ENCODE assay signal across 8 cellular contexts in the genomic region with DNA sequence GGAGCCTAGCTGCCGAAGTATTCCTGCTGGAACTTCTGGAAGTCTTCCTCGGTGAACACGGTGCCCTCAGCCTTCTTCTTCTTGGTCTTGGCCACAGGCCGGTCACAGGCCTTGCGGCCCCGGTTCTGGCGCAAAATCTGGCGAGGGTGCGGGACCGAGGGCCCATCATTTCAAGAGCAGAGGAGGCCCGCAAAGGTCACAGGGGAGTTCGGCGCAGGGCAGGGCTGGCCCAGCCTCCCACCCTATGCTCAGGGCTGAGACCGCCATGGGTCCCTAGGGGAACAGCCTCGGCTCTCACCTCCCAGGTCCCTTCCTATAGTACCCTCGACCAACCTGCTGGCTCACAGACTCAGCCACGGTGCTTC. TPM values are rescaled to one million over a fixed set of nuclear protein-coding genes. Genes with fewer than 3 reads are reported as not detected.
DNase-seq lines count a peak whose midpoint lies in the region; ATAC-seq, FAIRE-seq and TF ChIP-seq lines count a peak whose summit lies in the region.

No MANE protein-coding gene starts in this region.

- peaks cover 58% of the 10 kb centered on the region for H3K79me2 ChIP-seq in astrocyte (ENCODE audit: insufficient read depth, low read length)

- TF ChIP-seq EP300 in A549 (IDR thresholded peaks at IDR 0.05) = no peak

- peaks cover 14% of the 10 kb centered on the region for H3K36me3 ChIP-seq in astrocyte (ENCODE audit: insufficient read depth, low read length)

- DNase-seq in A549 (ENCODE audit: low read depth in 1 of 2, low spot score in 1 of 2) (no peak), HFF-Myc (ENCODE audit: extremely low read depth, low read depth) (no peak), astrocyte (ENCODE audit: low read depth) (no peak), AG08396 (ENCODE audit: low spot score) (no peak), NCI-H446 treated with DMSO at 0.1 percent for 48 hours (lab: John Stamatoyannopoulos, UW) (no peak)
- DNase-seq in naive thymus-derived CD8-positive, alpha-beta T cell = no peak

- H3K36me3 Mint-ChIP-seq in astrocyte (ENCODE audit: low read depth, unreplicated experiment) = peaks cover 16% of the 10 kb centered on the region
- H3K36me3 Mint-ChIP-seq in naive thymus-derived CD8-positive, alpha-beta T cell = peaks cover 0 to 42% (median 3%) of the 10 kb centered on the region in 3 donors

- H4K20me1 ChIP-seq in astrocyte (ENCODE audit: insufficient read depth, low read length) = peaks cover 73% of the 10 kb centered on the region

- no peaks in the 10 kb centered on the region for H3K9me3 Mint-ChIP-seq in astrocyte (ENCODE audit: unreplicated experiment)
- H3K9me3 Mint-ChIP-seq in naive thymus-derived CD8-positive, alpha-beta T cell = no peaks in the 10 kb centered on the region

- H3K4me3 ChIP-seq in A549 (no peak overlapping the region), HFF-Myc (replicated peaks; ENCODE audit: low read depth, low read length) (peak overlapping the region; percentile 19; the same call in 1 of the 2 replicates), astrocyte (ENCODE audit: insufficient read depth, low read depth, low read length) (no peak overlapping the region)

- no peak for TF ChIP-seq RAD21 in A549 (conservative IDR thresholded peaks at IDR 0.05 in 1 of 2, IDR thresholded peaks at IDR 0.05 in 1 of 2)

- ATAC-seq in A549 (no peak), HG03175 (IDR thresholded peaks at IDR 0.05; ENCODE audit: unreplicated experiment) (no peak), GM19467 (IDR thresholded peaks at IDR 0.05; ENCODE audit: unreplicated experiment) (no peak)
- ATAC-seq in naive thymus-derived CD8-positive, alpha-beta T cell = no peak

- CTCF ChIA-PET in A549 (lab: Yijun Ruan, JAX) = interaction anchor here (0.7 to 37.2 kb wide), 25 partner anchors 13 to 659 kb away, joined by 3 to 899 read pairs (median 4); a partner anchor contains a TSS

- no peak overlapping the region for H3K27ac ChIP-seq in A549
- no peak overlapping the region for H3K27ac ChIP-seq in astrocyte (ENCODE audit: low read depth, low read length)

- no peaks in the 10 kb centered on the region for H3K9me3 ChIP-seq in A549
- H3K9me3 ChIP-seq in astrocyte (ENCODE audit: insufficient read depth, low read depth, low read length) = no peaks in the 10 kb centered on the region

- H3K4me3 Mint-ChIP-seq in astrocyte (ENCODE audit: unreplicated experiment) = no peak overlapping the region
- H3K4me3 Mint-ChIP-seq in naive thymus-derived CD8-positive, alpha-beta T cell = peak overlapping the region; percentile 52 to 97 (median 74)

- WGBS in A549 (ENCODE audit: missing lambda C conversion rate) = 86% methylated on average over 10 of the region's 17 CpGs

- no peak for TF ChIP-seq POLR2A in A549 (IDR thresholded peaks at IDR 0.05; ENCODE audit: low read length)

- no peak overlapping the region for H3K9ac ChIP-seq in astrocyte (ENCODE audit: low read length)

- POLR2A ChIA-PET in A549 (lab: Yijun Ruan, JAX) = interaction anchor here (0.9 to 3.6 kb wide), 5 partner anchors 10 to 515 kb away, joined by 3 to 34 read pairs (median 6); a partner anchor contains a TSS
- POLR2A ChIA-PET in naive thymus-derived CD8-positive, alpha-beta T cell (lab: Charles Lee) = interaction anchor here (0.7 to 10.6 kb wide), 17 partner anchors 12 to 515 kb away, joined by 3 to 135 read pairs (median 8); a partner anchor contains a TSS

- no peak overlapping the region for H3K27ac Mint-ChIP-seq in astrocyte (ENCODE audit: unreplicated experiment)
- H3K27ac Mint-ChIP-seq in naive thymus-derived CD8-positive, alpha-beta T cell = peak overlapping the region in 7 of 10 donors; percentile 37 to 97 (median 87)

- H3K27me3 Mint-ChIP-seq in astrocyte (ENCODE audit: low read depth, unreplicated experiment) = no peaks in the 10 kb centered on the region
- peaks cover 0 to 1% (median 0%) of the 10 kb centered on the region in 5 donors for H3K27me3 Mint-ChIP-seq in naive thymus-derived CD8-positive, alpha-beta T cell

- peaks cover 29% of the 10 kb centered on the region for H3K4me1 ChIP-seq in A549
- peaks cover 29% of the 10 kb centered on the region for H3K4me1 ChIP-seq in astrocyte (ENCODE audit: insufficient read depth, low read length)

- H3K4me2 ChIP-seq in A549 (peak overlapping the region; percentile 68; the same call in 1 of the 3 replicates), astrocyte (ENCODE audit: low read length) (peak overlapping the region; percentile 66)

- peaks cover 25% of the 10 kb centered on the region for H3K4me1 Mint-ChIP-seq in astrocyte (ENCODE audit: low read depth, unreplicated experiment)
- H3K4me1 Mint-ChIP-seq in naive thymus-derived CD8-positive, alpha-beta T cell = peaks cover 40 to 88% (median 85%) of the 10 kb centered on the region in 4 donors

- FAIRE-seq in A549 (lab: Jason Lieb, UNC) (no peak), astrocyte (lab: Jason Lieb, UNC) (no peak)

- TF ChIP-seq CTCF in A549 (IDR thresholded peaks at IDR 0.05) (no peak), HFF-Myc (IDR thresholded peaks at IDR 0.05; ENCODE audit: low read depth, low read length, missing control alignments) (no peak), astrocyte (IDR thresholded peaks at IDR 0.05; ENCODE audit: insufficient read depth, low read depth, low read length) (no peak)

- H2AFZ ChIP-seq in astrocyte (ENCODE audit: low read depth, low read length) = no peak overlapping the region

- no peaks in the 10 kb centered on the region for H3K27me3 ChIP-seq in astrocyte (ENCODE audit: insufficient read depth, low read length)

TF ChIP-seq in A549, 52 proteins besides CTCF, POLR2A, EP300 and RAD21 (continues in another document):
- TF ChIP-seq ZNF302 (CRISPR knock-in tag; IDR thresholded peaks at IDR 0.05) (no peak), ESRRA (IDR thresholded peaks at IDR 0.05; ENCODE audit: borderline replicate concordance, low read length) (no peak)
- TF ChIP-seq, protein P1, sequence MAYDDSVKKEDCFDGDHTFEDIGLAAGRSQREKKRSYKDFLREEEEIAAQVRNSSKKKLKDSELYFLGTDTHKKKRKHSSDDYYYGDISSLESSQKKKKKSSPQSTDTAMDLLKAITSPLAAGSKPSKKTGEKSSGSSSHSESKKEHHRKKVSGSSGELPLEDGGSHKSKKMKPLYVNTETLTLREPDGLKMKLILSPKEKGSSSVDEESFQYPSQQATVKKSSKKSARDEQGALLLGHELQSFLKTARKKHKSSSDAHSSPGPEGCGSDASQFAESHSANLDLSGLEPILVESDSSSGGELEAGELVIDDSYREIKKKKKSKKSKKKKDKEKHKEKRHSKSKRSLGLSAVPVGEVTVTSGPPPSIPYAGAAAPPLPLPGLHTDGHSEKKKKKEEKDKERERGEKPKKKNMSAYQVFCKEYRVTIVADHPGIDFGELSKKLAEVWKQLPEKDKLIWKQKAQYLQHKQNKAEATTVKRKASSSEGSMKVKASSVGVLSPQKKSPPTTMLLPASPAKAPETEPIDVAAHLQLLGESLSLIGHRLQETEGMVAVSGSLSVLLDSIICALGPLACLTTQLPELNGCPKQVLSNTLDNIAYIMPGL (CRISPR knock-in tag; IDR thresholded peaks at IDR 0.05; ENCODE audit: borderline replicate concordance) = no peak
- TF ChIP-seq, protein P2, sequence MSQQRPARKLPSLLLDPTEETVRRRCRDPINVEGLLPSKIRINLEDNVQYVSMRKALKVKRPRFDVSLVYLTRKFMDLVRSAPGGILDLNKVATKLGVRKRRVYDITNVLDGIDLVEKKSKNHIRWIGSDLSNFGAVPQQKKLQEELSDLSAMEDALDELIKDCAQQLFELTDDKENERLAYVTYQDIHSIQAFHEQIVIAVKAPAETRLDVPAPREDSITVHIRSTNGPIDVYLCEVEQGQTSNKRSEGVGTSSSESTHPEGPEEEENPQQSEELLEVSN (IDR thresholded peaks at IDR 0.05; ENCODE audit: borderline replicate concordance, low read depth) = no peak

RNA-seq across cellular contexts. Expression of a gene that starts 3.1 kb away (rescaled TPM):
- polyA plus RNA-seq in A549 (2011; rRNA removed) (47.9 and 51.1 TPM in 2 replicates), A549 (2017; fragmentation: RNase III; extraction: RNeasy Plus Mini Kit Qiagen cat#74134 plus additional on column Dnase treatment) (71.8 to 74.0 TPM (median 72.0 TPM) in 3 replicates)
- 148 and 162 TPM in 2 replicates for polyA plus RNA-seq in A549 (2012; cell fraction: cytosol; rRNA removed)
- polyA plus RNA-seq in A549 (2012; cell fraction: nucleus; rRNA removed) = 77.0 and 84.9 TPM in 2 replicates
- 8.1 and 8.3 TPM in 2 replicates for polyA minus RNA-seq in A549 (2011; rRNA and poly(A)+ RNA removed)
- 45.5 and 58.7 TPM in 2 replicates for total RNA-seq in astrocyte
- total RNA-seq in naive thymus-derived CD8-positive, alpha-beta T cell = 10 to 100 TPM; 76.1 to 78.2 TPM
- polyA plus RNA-seq in naive thymus-derived CD8-positive, alpha-beta T cell = 100 to 1,000 TPM; 122 to 129 (median 128) TPM

RNA-seq across cellular contexts. Expression of a gene that starts 9.1 kb away (rescaled TPM):
- 557 and 593 TPM in 2 replicates for polyA plus RNA-seq in A549 (2011; rRNA removed)
- polyA plus RNA-seq in A549 (2012; cell fraction: cytosol; rRNA removed) = 431 and 472 TPM in 2 replicates
- polyA plus RNA-seq in A549 (2012; cell fraction: nucleus; rRNA removed) = 207 and 345 TPM in 2 replicates
- polyA plus RNA-seq in A549 (2017; fragmentation: RNase III; extraction: RNeasy Plus Mini Kit Qiagen cat#74134 plus additional on column Dnase treatment) = 242 to 249 TPM (median 242 TPM) in 3 replicates
- polyA minus RNA-seq in A549 (2011; rRNA and poly(A)+ RNA removed) = 170 and 220 TPM in 2 replicates
- total RNA-seq in astrocyte = 502 and 508 TPM in 2 replicates
- total RNA-seq in naive thymus-derived CD8-positive, alpha-beta T cell = 100 to 1,000 TPM; 301 to 312 TPM
- polyA plus RNA-seq in naive thymus-derived CD8-positive, alpha-beta T cell = 100 to 1,000 TPM in 1 of 3 donors, 10 to 100 TPM in 2; 51.9 to 122 (median 61.0) TPM

RNA-seq across cellular contexts. Expression of a gene that starts 27.4 kb away (rescaled TPM):
- 19.8 and 20.5 TPM in 2 replicates for polyA plus RNA-seq in A549 (2011; rRNA removed)
- 13.3 and 16.3 TPM in 2 replicates for polyA plus RNA-seq in A549 (2012; cell fraction: cytosol; rRNA removed)
- 14.2 and 14.7 TPM in 2 replicates for polyA plus RNA-seq in A549 (2012; cell fraction: nucleus; rRNA removed)
- polyA plus RNA-seq in A549 (2017; fragmentation: RNase III; extraction: RNeasy Plus Mini Kit Qiagen cat#74134 plus additional on column Dnase treatment) = 18.8 to 19.9 TPM (median 19.3 TPM) in 3 replicates
- polyA minus RNA-seq in A549 (2011; rRNA and poly(A)+ RNA removed) = 26.4 TPM in 2 replicates
- total RNA-seq in astrocyte = 34.2 and 35.6 TPM in 2 replicates
- 10 to 100 TPM; 41.8 to 47.8 TPM for total RNA-seq in naive thymus-derived CD8-positive, alpha-beta T cell
- 10 to 100 TPM; 22.2 to 35.8 (median 25.9) TPM for polyA plus RNA-seq in naive thymus-derived CD8-positive, alpha-beta T cell

RNA-seq across cellular contexts. Expression of a gene that starts 41.1 kb away (rescaled TPM):
- 0.03 and 0.07 TPM in 2 replicates for polyA plus RNA-seq in A549 (2011; rRNA removed)
- 0.01 and 0.04 TPM in 2 replicates for polyA plus RNA-seq in A549 (2012; cell fraction: cytosol; rRNA removed)
- polyA plus RNA-seq in A549 (2012; cell fraction: nucleus; rRNA removed) = 0.11 and 0.16 TPM in 2 replicates
- polyA plus RNA-seq in A549 (2017; fragmentation: RNase III; extraction: RNeasy Plus Mini Kit Qiagen cat#74134 plus additional on column Dnase treatment) = 0.12 to 0.17 TPM (median 0.13 TPM) in 3 replicates
- under 0.01 and 0.17 TPM in 2 replicates for polyA minus RNA-seq in A549 (2011; rRNA and poly(A)+ RNA removed)
- total RNA-seq in astrocyte = 0.11 and 0.17 TPM in 2 replicates
- total RNA-seq in naive thymus-derived CD8-positive, alpha-beta T cell = 10 to 100 TPM; 14.4 to 14.9 TPM
- under 1 TPM; 0.04 to 0.33 (median 0.10) TPM for polyA plus RNA-seq in naive thymus-derived CD8-positive, alpha-beta T cell
